17 cellular contexts compared by ENCODE assay signal in genomic region chr13:106098778-106099177, GRCh38.
A peak's percentile ranks its signal among the peaks of the same experiment; 100 is the strongest.
DNase-seq lines count a peak whose midpoint lies in the region; ATAC-seq and TF ChIP-seq lines count a peak whose summit lies in the region.
"Had no signal": no experiment of that assay in that cellular context is flagged by ENCODE, and none has a peak within 500 bp of the region (broad histone marks: within the 10 kb centered on the region; RNA-seq: fewer than 3 reads in every experiment).

No MANE protein-coding gene starts in this region.

- TF ChIP-seq CTCF in colonic mucosa (IDR thresholded peaks at IDR 0.05) (no peak), neural progenitor cell (IDR thresholded peaks at IDR 0.05) (no peak), thyroid gland (IDR thresholded peaks at IDR 0.05) (no peak)

- H4K20me1 ChIP-seq in neural progenitor cell (ENCODE audit: low read depth): no peaks in the 10 kb centered on the region

- H3K27ac ChIP-seq in HUES6 (ENCODE audit: low read depth, low read length) (peak overlapping the region; percentile 74; the same call in 1 of the 2 replicates), colonic mucosa (peak overlapping the region; percentile 92), neural progenitor cell (no peak overlapping the region), thyroid gland (no peak overlapping the region)
- H3K27ac ChIP-seq: SK-N-MC had no signal

- H3K9ac ChIP-seq in HUES6 (ENCODE audit: low read length) (no peak overlapping the region), colonic mucosa (ENCODE audit: low read depth in 2 of 2, low read length in 2 of 2) (peak overlapping the region in 1 of 2 donors; percentile 15), neural progenitor cell (no peak overlapping the region)

- H3K79me2 ChIP-seq in neural progenitor cell (ENCODE audit: low read depth): no peaks in the 10 kb centered on the region

- peaks cover 47% of the 10 kb centered on the region for H3K4me1 ChIP-seq in HUES6 (ENCODE audit: control insufficient read depth, insufficient read depth, low read length)
- peaks cover 14% of the 10 kb centered on the region for H3K4me1 ChIP-seq in colonic mucosa
- peaks cover 44% of the 10 kb centered on the region for H3K4me1 ChIP-seq in neural progenitor cell
- H3K4me1 ChIP-seq in thyroid gland: peaks cover 0 to 6% of the 10 kb centered on the region in 2 donors
- H3K4me1 ChIP-seq: BE2C had no signal

- H3K9me3 ChIP-seq in HUES6 (ENCODE audit: control insufficient read depth, insufficient read depth, low read depth, low read length): no peaks in the 10 kb centered on the region
- H3K9me3 ChIP-seq in colonic mucosa: no peaks in the 10 kb centered on the region
- no peaks in the 10 kb centered on the region for H3K9me3 ChIP-seq in neural progenitor cell (ENCODE audit: low read depth)
- no peaks in the 10 kb centered on the region for H3K9me3 ChIP-seq in thyroid gland
- H3K9me3 ChIP-seq: BE2C, MG63 had no signal

- intact Hi-C loops in colonic mucosa (cut with DNase I) (loop anchor here (10.0 kb wide), 1 partner anchor 236 kb away; no protein-coding TSS in a partner anchor), thyroid gland (cut with DNase I) (no loop called here)

- TF ChIP-seq POLR2A in thyroid gland (IDR thresholded peaks at IDR 0.05): no peak

- no peak overlapping the region for H2AFZ ChIP-seq in neural progenitor cell (replicated peaks)

- H3F3A ChIP-seq in neural progenitor cell (ENCODE audit: low read depth): peaks cover 25% of the 10 kb centered on the region

- DNase-seq in colonic mucosa (no peak), neural progenitor cell (ENCODE audit: low spot score) (peak; percentile 48), thyroid gland (no peak), NCI-H526 (lab: John Stamatoyannopoulos, UW) (no peak)
- DNase-seq: BE2C; CD4-positive, alpha-beta memory T cell; DMS79; HCEC 1CT; MG63; NCI-H1092 treated with DMSO at 0.1 percent for 48 hours; NCI-H2081 treated with DMSO at 0.1 percent for 48 hours; NCI-H524 had no signal

- no peak for ATAC-seq in HG02884 (IDR thresholded peaks at IDR 0.05; ENCODE audit: unreplicated experiment)
- ATAC-seq in HG03378 (IDR thresholded peaks at IDR 0.05; ENCODE audit: unreplicated experiment): no peak
- ATAC-seq: Right ventricle myocardium inferior had no signal

- H3K9me3 Mint-ChIP-seq in neural progenitor cell: peaks cover 12% of the 10 kb centered on the region

- peaks cover 8% of the 10 kb centered on the region for H3K27me3 Mint-ChIP-seq in neural progenitor cell (ENCODE audit: insufficient read depth, low read depth)

- H3K4me2 ChIP-seq in neural progenitor cell: peak overlapping the region; percentile 77

- no peaks in the 10 kb centered on the region for H3K27me3 ChIP-seq in HUES6 (ENCODE audit: control insufficient read depth, insufficient read depth, low read length)
- no peaks in the 10 kb centered on the region for H3K27me3 ChIP-seq in colonic mucosa
- no peaks in the 10 kb centered on the region for H3K27me3 ChIP-seq in neural progenitor cell
- no peaks in the 10 kb centered on the region for H3K27me3 ChIP-seq in thyroid gland
- H3K27me3 ChIP-seq: BE2C, MG63 had no signal

- H3K4me3 ChIP-seq in HUES6 (ENCODE audit: low read depth, low read length) (no peak overlapping the region), colonic mucosa (no peak overlapping the region), neural progenitor cell (no peak overlapping the region), thyroid gland (replicated peaks in 1 of 3) (no peak overlapping the region)
- H3K4me3 ChIP-seq: MG63, SK-N-MC had no signal

- WGBS in thyroid gland, 2 donors: 94 to 98% methylated on average over 3 of the region's 3 CpGs

- H3K36me3 ChIP-seq in HUES6 (ENCODE audit: control insufficient read depth, insufficient read depth, low read length): no peaks in the 10 kb centered on the region
- no peaks in the 10 kb centered on the region for H3K36me3 ChIP-seq in colonic mucosa
- no peaks in the 10 kb centered on the region for H3K36me3 ChIP-seq in neural progenitor cell
- H3K36me3 ChIP-seq in thyroid gland: no peaks in the 10 kb centered on the region
- H3K36me3 ChIP-seq: BE2C, MG63 had no signal

- peaks cover 4% of the 10 kb centered on the region for H3K36me3 Mint-ChIP-seq in neural progenitor cell
- H3K36me3 Mint-ChIP-seq: CD4-positive, alpha-beta memory T cell had no signal

- H3K4me3 Mint-ChIP-seq in neural progenitor cell: no peak overlapping the region
- H3K4me3 Mint-ChIP-seq: CD4-positive, alpha-beta memory T cell had no signal

- peak overlapping the region; percentile 100 for H3K27ac Mint-ChIP-seq in neural progenitor cell
- H3K27ac Mint-ChIP-seq: CD4-positive, alpha-beta memory T cell had no signal

- H3K4me1 Mint-ChIP-seq in neural progenitor cell: peaks cover 59% of the 10 kb centered on the region
- H3K4me1 Mint-ChIP-seq: CD4-positive, alpha-beta memory T cell had no signal

Comparison
In these comparisons a context has a peak if more than half of its experiments do, and no peak if none do; other contexts are left out.
1. H3K27ac ChIP-seq: peak in HUES6 (single experiment) and colonic mucosa (single experiment); none in neural progenitor cell (single experiment) and thyroid gland (0 of 3).